21 cellular contexts compared by ENCODE assay signal in the genomic region with DNA sequence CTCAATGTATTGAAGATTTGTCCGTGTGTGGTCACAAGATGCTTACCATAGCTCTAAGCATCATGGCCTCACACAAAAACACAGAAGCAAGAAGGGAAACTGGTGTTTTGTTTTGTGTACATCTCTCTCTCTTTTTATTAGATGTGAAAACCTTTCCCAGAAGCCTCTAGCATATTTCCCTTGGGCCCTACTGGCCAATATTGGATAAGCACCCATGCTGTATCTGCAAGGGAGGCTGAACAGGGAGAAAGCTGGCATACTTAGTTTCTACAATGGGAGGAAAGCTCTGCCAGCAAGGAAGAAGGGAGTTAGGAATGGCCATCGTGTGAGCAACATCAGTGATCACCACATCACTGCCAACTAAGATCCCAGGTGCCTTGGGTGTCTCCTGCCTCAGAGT. TPM values are rescaled to one million over a fixed set of nuclear protein-coding genes. Genes with fewer than 3 reads are reported as not detected.
DNase-seq lines count a peak whose midpoint lies in the region; ATAC-seq, FAIRE-seq and TF ChIP-seq lines count a peak whose summit lies in the region.
"Had no signal": no experiment of that assay in that cellular context is flagged by ENCODE, and none has a peak within 500 bp of the region (broad histone marks: within the 10 kb centered on the region; RNA-seq: fewer than 3 reads in every experiment).

No MANE protein-coding gene starts in this region.

- H3K27ac ChIP-seq in IMR-90 (ENCODE audit: insufficient read depth, low read length) (no peak overlapping the region), K562 (ENCODE audit: extremely low read depth, low read depth, low read length) (no peak overlapping the region), mesenchymal stem cell (ENCODE audit: low read length, poor library complexity, severe bottlenecking) (no peak overlapping the region), neuronal stem cell (replicated peaks; ENCODE audit: low read length) (no peak overlapping the region)
- H3K27ac ChIP-seq: cardiac muscle cell, SJSA1, suprapubic skin had no signal

- H2BK15ac ChIP-seq in IMR-90 (ENCODE audit: low read depth, low read length), result no peak overlapping the region
- no peak overlapping the region for H2BK15ac ChIP-seq in mesenchymal stem cell (ENCODE audit: low read depth, poor library complexity, severe bottlenecking)
- H2BK15ac ChIP-seq in neuronal stem cell (ENCODE audit: low read length), result no peak overlapping the region

- H2AFZ ChIP-seq in IMR-90 (replicated peaks; ENCODE audit: low read length, poor library complexity) (no peak overlapping the region), K562 (ENCODE audit: low read depth, low read length) (no peak overlapping the region), mesenchymal stem cell (ENCODE audit: low read depth, low read length) (no peak overlapping the region), neuronal stem cell (ENCODE audit: low read length) (no peak overlapping the region)

- H2BK20ac ChIP-seq in IMR-90 (ENCODE audit: low read depth, low read length), result no peak overlapping the region

- H4K8ac ChIP-seq in IMR-90 (ENCODE audit: low read depth in 2 of 2, low read length in 2 of 2) (no peak overlapping the region), mesenchymal stem cell (ENCODE audit: low read length) (no peak overlapping the region), neuronal stem cell (ENCODE audit: low read depth, low read length) (no peak overlapping the region)

- H3K18ac ChIP-seq in IMR-90 (ENCODE audit: low read depth, low read length) (no peak overlapping the region), mesenchymal stem cell (ENCODE audit: low read depth in 1 of 2, low read length in 2 of 2) (no peak overlapping the region), neuronal stem cell (ENCODE audit: low read length) (no peak overlapping the region)

- H3K79me2 ChIP-seq in K562 (ENCODE audit: control insufficient read depth, insufficient read depth, low read length), result no peaks in the 10 kb centered on the region

- TF ChIP-seq EP300 in K562 (IDR thresholded peaks at IDR 0.05; ENCODE audit: low read length), result no peak

- no peaks in the 10 kb centered on the region for H3K36me3 Mint-ChIP-seq in CD14-positive monocyte
- H3K36me3 Mint-ChIP-seq: activated CD8-positive, alpha-beta memory T cell treated with anti-CD3 and anti-CD28 coated beads, Interleukin-2, amount 10 ng/mL, durations not matched to agents 7 days and 5 days; naive thymus-derived CD8-positive, alpha-beta T cell had no signal

- H2BK5ac ChIP-seq in IMR-90 (ENCODE audit: low read depth, low read length, poor library complexity, severe bottlenecking) (no peak overlapping the region), mesenchymal stem cell (ENCODE audit: low read depth, low read length, poor library complexity, severe bottlenecking) (no peak overlapping the region), neuronal stem cell (ENCODE audit: low read length) (no peak overlapping the region)

- no peak overlapping the region for H3K4me3 ChIP-seq in IMR-90 (ENCODE audit: insufficient read depth, low read depth, low read length)
- no peak overlapping the region for H3K4me3 ChIP-seq in K562
- no peak overlapping the region for H3K4me3 ChIP-seq in mesenchymal stem cell (ENCODE audit: insufficient read depth in 1 of 2, low read depth in 1 of 2, low read length in 2 of 2)
- H3K4me3 ChIP-seq in neuronal stem cell (ENCODE audit: low read length in 2 of 2), result no peak overlapping the region
- H3K4me3 ChIP-seq: cardiac muscle cell, SJSA1, suprapubic skin had no signal

- no peak overlapping the region for H3K27ac Mint-ChIP-seq in CD14-positive monocyte
- H3K27ac Mint-ChIP-seq: activated CD4-positive, alpha-beta T cell treated with anti-CD3 and anti-CD28 coated beads for 36 hours; activated CD8-positive, alpha-beta memory T cell treated with anti-CD3 and anti-CD28 coated beads, Interleukin-2, amount 10 ng/mL, durations not matched to agents 7 days and 5 days; naive thymus-derived CD8-positive, alpha-beta T cell; progenitor cell of endocrine pancreas had no signal

- no peak overlapping the region for H3K23ac ChIP-seq in IMR-90 (ENCODE audit: low read depth, low read length)
- H3K23ac ChIP-seq in mesenchymal stem cell (ENCODE audit: low read length in 2 of 2), result no peak overlapping the region
- H3K23ac ChIP-seq in neuronal stem cell (ENCODE audit: low read depth, low read length, poor library complexity), result no peak overlapping the region

- H3K27me3 Mint-ChIP-seq in CD14-positive monocyte (ENCODE audit: low read depth in 3 of 3), result peaks cover 3 to 8% (median 6%) of the 10 kb centered on the region in 3 donors

- no TSS peak for BruUV-seq in IMR-90 (replicated peaks; lab: Mats Ljungman, UMichigan)
- no TSS peak for BruUV-seq in K562 (replicated peaks; lab: Mats Ljungman, UMichigan)

- H3K14ac ChIP-seq in IMR-90 (replicated peaks; ENCODE audit: low read depth, low read length), result no peak overlapping the region
- H3K14ac ChIP-seq in mesenchymal stem cell (ENCODE audit: low read length in 2 of 2), result no peak overlapping the region
- H3K14ac ChIP-seq in neuronal stem cell (ENCODE audit: low read length), result no peak overlapping the region

- dilution Hi-C loops in IMR-90 (cut with HindIII; ENCODE audit: low sequenced_read_pairs, unreplicated experiment), result no loop called here

- no peak overlapping the region for H4K91ac ChIP-seq in IMR-90 (ENCODE audit: insufficient read depth, low read depth, low read length)
- peak overlapping the region; percentile 8 for H4K91ac ChIP-seq in mesenchymal stem cell (ENCODE audit: low read length)
- H4K91ac ChIP-seq in neuronal stem cell (ENCODE audit: low read depth, low read length, poor library complexity), result no peak overlapping the region

- no peak overlapping the region for H2AK9ac ChIP-seq in IMR-90 (replicated peaks; ENCODE audit: low read depth, low read length, poor library complexity)

- H3K4me2 ChIP-seq in IMR-90 (ENCODE audit: low read depth, low read length) (no peak overlapping the region), K562 (ENCODE audit: insufficient read depth, low read length) (no peak overlapping the region), mesenchymal stem cell (ENCODE audit: low read length, poor library complexity, severe bottlenecking) (no peak overlapping the region), neuronal stem cell (ENCODE audit: insufficient read depth, low read length, poor library complexity, severe bottlenecking) (no peak overlapping the region)

- no peak overlapping the region for H3K56ac ChIP-seq in IMR-90 (ENCODE audit: extremely low read depth, insufficient read depth, low read length)

- peak; percentile 27 for TF ChIP-seq CTCF in CD14-positive monocyte (IDR thresholded peaks at IDR 0.05)
- 0 out of 2 replicates have a peak, but pooled peaks have one; percentile 6 for TF ChIP-seq CTCF in IMR-90 (conservative IDR thresholded peaks at IDR 0.05; ENCODE audit: low read depth, low read length)
- peak in 1 of 3 experiments; percentile 24; a peak in 1 of 6 replicates for TF ChIP-seq CTCF in K562 (IDR thresholded peaks at IDR 0.05 in 2 of 3, conservative IDR thresholded peaks at IDR 0.05 in 1 of 3; ENCODE audit: insufficient read depth in 2 of 3, low read depth in 1 of 3, low read length in 3 of 3)
- TF ChIP-seq CTCF in GM13976 (IDR thresholded peaks at IDR 0.05; ENCODE audit: borderline replicate concordance, control extremely low read depth, extremely low read depth, insufficient read depth, missing control alignments), result no peak

- no peak overlapping the region for H3K4me3 Mint-ChIP-seq in CD14-positive monocyte
- H3K4me3 Mint-ChIP-seq: activated CD4-positive, alpha-beta T cell treated with anti-CD3 and anti-CD28 coated beads for 36 hours; activated CD8-positive, alpha-beta memory T cell treated with anti-CD3 and anti-CD28 coated beads, Interleukin-2, amount 10 ng/mL, durations not matched to agents 7 days and 5 days; naive thymus-derived CD8-positive, alpha-beta T cell had no signal

- H3K36me3 ChIP-seq in IMR-90 (ENCODE audit: control insufficient read depth, insufficient read depth, low read length) (no peaks in the 10 kb centered on the region), K562 (ENCODE audit: control insufficient read depth, insufficient read depth, low read length) (no peaks in the 10 kb centered on the region), mesenchymal stem cell (ENCODE audit: control insufficient read depth in 1 of 2, insufficient read depth in 2 of 2, low read depth in 1 of 2, low read length in 2 of 2) (no peaks in the 10 kb centered on the region), neuronal stem cell (replicated peaks in 1 of 2; ENCODE audit: control insufficient read depth in 2 of 2, insufficient read depth in 2 of 2, low read length in 2 of 2) (no peaks in the 10 kb centered on the region)
- H3K36me3 ChIP-seq: cardiac muscle cell, SJSA1, suprapubic skin had no signal

- H3K4me1 ChIP-seq in IMR-90 (ENCODE audit: control insufficient read depth, insufficient read depth, low read length), result peaks cover 2% of the 10 kb centered on the region; the same call in 1 of the 2 replicates
- no peaks in the 10 kb centered on the region; a peak in 1 of 5 replicates for H3K4me1 ChIP-seq in K562 (replicated peaks in 1 of 2; ENCODE audit: control insufficient read depth in 2 of 2, insufficient read depth in 2 of 2, low read length in 2 of 2)
- H3K4me1 ChIP-seq in mesenchymal stem cell (ENCODE audit: control insufficient read depth, insufficient read depth, low read depth, low read length), result no peaks in the 10 kb centered on the region
- H3K4me1 ChIP-seq in neuronal stem cell (ENCODE audit: control insufficient read depth in 2 of 2, insufficient read depth in 1 of 2, low read depth in 1 of 2, low read length in 2 of 2), result no peaks in the 10 kb centered on the region
- H3K4me1 ChIP-seq: suprapubic skin had no signal

- POLR2A ChIA-PET in IMR-90 (lab: Charles Lee; ENCODE audit: unreplicated experiment) (no interaction called here), K562 (lab: Yijun Ruan, JAX) (interaction anchor here (0.6 to 2.1 kb wide), 2 partner anchors 9 to 13 kb away, joined by 3 to 13 read pairs; partner anchors contain the start of gene NAMPT)

- H4K5ac ChIP-seq in IMR-90 (ENCODE audit: low read depth, low read length), result no peak overlapping the region

- TF ChIP-seq RAD21 in IMR-90 (IDR thresholded peaks at IDR 0.05; ENCODE audit: low read length) (no peak), K562 (CRISPR knock-in tag; conservative IDR thresholded peaks at IDR 0.05 in 1 of 2, IDR thresholded peaks at IDR 0.05 in 1 of 2) (no peak)

- H3K27me3 ChIP-seq in IMR-90 (ENCODE audit: control insufficient read depth, insufficient read depth, low read length) (peaks cover 2% of the 10 kb centered on the region), K562 (ENCODE audit: control insufficient read depth in 2 of 2, insufficient read depth in 2 of 2, low read length in 2 of 2) (no peaks in the 10 kb centered on the region), mesenchymal stem cell (ENCODE audit: control insufficient read depth in 1 of 2, insufficient read depth in 1 of 2, low read length in 2 of 2) (no peaks in the 10 kb centered on the region), neuronal stem cell (ENCODE audit: control insufficient read depth in 3 of 3, insufficient read depth in 3 of 3, low read depth in 1 of 3, low read length in 3 of 3) (peaks cover 0 to 20% (median 0%) of the 10 kb centered on the region in 3 experiments)
- H3K27me3 ChIP-seq: cardiac muscle cell, SJSA1, suprapubic skin had no signal

- H3K79me1 ChIP-seq in IMR-90 (ENCODE audit: low read depth in 1 of 2, low read length in 2 of 2), result no peaks in the 10 kb centered on the region
- H3K79me1 ChIP-seq in mesenchymal stem cell (replicated peaks; ENCODE audit: low read length, poor library complexity, severe bottlenecking), result no peaks in the 10 kb centered on the region
- no peaks in the 10 kb centered on the region for H3K79me1 ChIP-seq in neuronal stem cell (ENCODE audit: low read depth, low read length)

- H2BK12ac ChIP-seq in mesenchymal stem cell (ENCODE audit: low read length in 2 of 2) (no peak overlapping the region), neuronal stem cell (ENCODE audit: low read length) (no peak overlapping the region)

- H2BK120ac ChIP-seq in IMR-90 (ENCODE audit: low read depth, low read length), result no peak overlapping the region
- H2BK120ac ChIP-seq in mesenchymal stem cell (ENCODE audit: low read depth, low read length), result no peak overlapping the region
- no peak overlapping the region for H2BK120ac ChIP-seq in neuronal stem cell (ENCODE audit: low read depth, low read length)

- DNase-seq in CD14-positive monocyte (ENCODE audit: low spot score), result no peak
- no peak for DNase-seq in IMR-90
- peak in 1 of 4 experiments; percentile 23 for DNase-seq in K562 (ENCODE audit: extremely low read depth in 1 of 4, low spot score in 3 of 4)
- no peak for DNase-seq in mesenchymal stem cell
- DNase-seq in GM13976 (ENCODE audit: low spot score), result no peak
- no peak for DNase-seq in neuronal stem cell (ENCODE audit: low spot score)
- DNase-seq: activated CD4-positive, alpha-beta T cell treated with anti-CD3 and anti-CD28 coated beads for 36 hours; activated CD8-positive, alpha-beta memory T cell treated with anti-CD3 and anti-CD28 coated beads, Interleukin-2, amount 10 ng/mL, durations not matched to agents 7 days and 5 days; naive thymus-derived CD8-positive, alpha-beta T cell; NCI-H1092 treated with DMSO at 0.1 percent for 48 hours; NCI-H2107; NCI-H510A treated with DMSO at 0.1 percent for 48 hours; small intestine had no signal

- no CpG with 5 or more reads among the region's 2 CpGs for WGBS in IMR-90 (ENCODE audit: extremely low coverage in 2 of 2, insufficient read length in 1 of 2), 2 experiments
- 0% methylated on average over 2 of the region's 2 CpGs for WGBS in K562 (ENCODE audit: insufficient coverage, low coverage, missing lambda C conversion rate)
- 100% methylated on average over 1 of the region's 2 CpGs for WGBS in mesenchymal stem cell
- no CpG with 5 or more reads among the region's 2 CpGs for WGBS in neuronal stem cell (ENCODE audit: extremely low coverage in 2 of 2, insufficient read length in 2 of 2, insufficient replicate concordance in 1 of 2), 2 donors

- intact Hi-C loops in CD14-positive monocyte (cut with micrococcal nuclease) (no loop called here), IMR-90 (cut with micrococcal nuclease) (no loop called here), K562 (cut with micrococcal nuclease) (no loop called here)

- H3K9me1 ChIP-seq in IMR-90 (ENCODE audit: insufficient read depth, low read length) (no peaks in the 10 kb centered on the region), K562 (ENCODE audit: control insufficient read depth, insufficient read depth, low read length) (no peaks in the 10 kb centered on the region)

- in situ Hi-C loops in IMR-90 (cut with MboI; ENCODE audit: low sequenced_read_pairs), result no loop called here
- in situ Hi-C loops in K562 (cut with MboI), result no loop called here
- in situ Hi-C loops in GM13976 (cut with MboI; ENCODE audit: low sequenced_read_pairs, unreplicated experiment), result no loop called here

- ATAC-seq in IMR-90 (ENCODE audit: low read depth) (no peak), K562 (0 out of 3 replicates have a peak, but pooled peaks have one; percentile 46), HG03108 (IDR thresholded peaks at IDR 0.05; ENCODE audit: unreplicated experiment) (no peak), GM21528 (IDR thresholded peaks at IDR 0.05; ENCODE audit: low FRiP score, unreplicated experiment) (no peak)
- ATAC-seq: activated CD4-positive, alpha-beta T cell treated with anti-CD3 and anti-CD28 coated beads for 36 hours; activated CD8-positive, alpha-beta memory T cell treated with anti-CD3 and anti-CD28 coated beads, Interleukin-2, amount 10 ng/mL, durations not matched to agents 7 days and 5 days; naive thymus-derived CD8-positive, alpha-beta T cell had no signal

- H3K9ac ChIP-seq in IMR-90 (ENCODE audit: low read depth, low read length) (no peak overlapping the region), K562 (ENCODE audit: insufficient read depth in 1 of 2, low read depth in 2 of 2, low read length in 2 of 2) (no peak overlapping the region), mesenchymal stem cell (ENCODE audit: low read length) (no peak overlapping the region), neuronal stem cell (ENCODE audit: low read depth, low read length, poor library complexity) (no peak overlapping the region)

- CTCF ChIA-PET in IMR-90 (lab: Yijun Ruan, JAX) (interaction anchor here (0.6 kb wide), 1 partner anchor 443 kb away, joined by 3 read pairs; no protein-coding TSS in a partner anchor), K562 (lab: Yijun Ruan, JAX; ENCODE audit: low intra/inter-chr PET ratio) (no interaction called here)

- H3K4ac ChIP-seq in IMR-90 (ENCODE audit: low read depth, low read length) (no peak overlapping the region), mesenchymal stem cell (ENCODE audit: low read depth in 1 of 2, low read length in 2 of 2) (no peak overlapping the region), neuronal stem cell (ENCODE audit: low read length) (no peak overlapping the region)

- H2AK5ac ChIP-seq in IMR-90 (ENCODE audit: low read depth, low read length), result no peak overlapping the region
- no peak overlapping the region for H2AK5ac ChIP-seq in mesenchymal stem cell (ENCODE audit: low read length, severe bottlenecking)
- no peak overlapping the region for H2AK5ac ChIP-seq in neuronal stem cell (ENCODE audit: low read depth, low read length)

- H4K20me1 ChIP-seq in IMR-90 (ENCODE audit: insufficient read depth, low read length), result no peaks in the 10 kb centered on the region
- H4K20me1 ChIP-seq in K562 (replicated peaks; ENCODE audit: control insufficient read depth, insufficient read depth, low read length), result no peaks in the 10 kb centered on the region

- FAIRE-seq in K562 (lab: Jason Lieb, UNC), result no peak
- FAIRE-seq: D721Med, islet of Langerhans, small intestine had no signal

- peaks cover 0 to 6% (median 0%) of the 10 kb centered on the region in 7 donors for H3K9me3 Mint-ChIP-seq in CD14-positive monocyte
- H3K9me3 Mint-ChIP-seq: naive thymus-derived CD8-positive, alpha-beta T cell had no signal

- peaks cover 2% of the 10 kb centered on the region for H3K4me1 Mint-ChIP-seq in CD14-positive monocyte
- H3K4me1 Mint-ChIP-seq: activated CD8-positive, alpha-beta memory T cell treated with anti-CD3 and anti-CD28 coated beads, Interleukin-2, amount 10 ng/mL, durations not matched to agents 7 days and 5 days; naive thymus-derived CD8-positive, alpha-beta T cell had no signal

- no peaks in the 10 kb centered on the region for H3K9me3 ChIP-seq in IMR-90 (ENCODE audit: control insufficient read depth, insufficient read depth, low read length)
- no peaks in the 10 kb centered on the region for H3K9me3 ChIP-seq in K562 (replicated peaks; ENCODE audit: control insufficient read depth, insufficient read depth, low read depth, low read length)
- H3K9me3 ChIP-seq in mesenchymal stem cell (ENCODE audit: control insufficient read depth, low read length), result no peaks in the 10 kb centered on the region
- peaks cover 0 to 7% of the 10 kb centered on the region in 2 donors for H3K9me3 ChIP-seq in neuronal stem cell (replicated peaks in 1 of 2; ENCODE audit: control insufficient read depth in 2 of 2, insufficient read depth in 1 of 2, low read depth in 1 of 2, low read length in 2 of 2)
- H3K9me3 ChIP-seq: SJSA1, suprapubic skin had no signal

- TF ChIP-seq POLR2A in IMR-90 (IDR thresholded peaks at IDR 0.05; ENCODE audit: low read depth, low read length) (no peak), K562 (conservative IDR thresholded peaks at IDR 0.05) (no peak)

RNA-seq across cellular contexts. Expression of gene NAMPT, which starts 9.6 kb away (rescaled TPM):
- polyA plus RNA-seq in CD14-positive monocyte, result 100 to 1,000 TPM in 1 of 2 donors, 10 to 100 TPM in 1; 71.3 to 133 TPM
- 31.7 and 45.3 TPM in 2 replicates for total RNA-seq in IMR-90 (2012; rRNA removed)
- polyA plus RNA-seq in IMR-90 (2012; rRNA removed), result 10.4 and 13.3 TPM in 2 replicates
- polyA plus RNA-seq in IMR-90 (2012; cell fraction: cytosol; rRNA removed), result 1.8 and 18.5 TPM in 2 replicates
- 1.7 and 34.1 TPM in 2 replicates for polyA plus RNA-seq in IMR-90 (2012; cell fraction: nucleus; rRNA removed; ENCODE audit: low replicate concordance)
- 53.3 and 184 TPM in 2 replicates for total RNA-seq in K562 (2011; cell fraction: chromatin; rRNA removed; ENCODE audit: low replicate concordance)
- 23.0 and 32.8 TPM in 2 replicates for total RNA-seq in K562 (2011; cell fraction: nucleolus; rRNA removed)
- total RNA-seq in K562 (2011; cell fraction: nucleoplasm; rRNA removed), result 75.4 and 125 TPM in 2 replicates
- total RNA-seq in K562 (2014; rRNA removed), result 61.4 and 71.7 TPM in 2 replicates
- total RNA-seq in K562 (2014; rRNA removed; fragmentation: Illumina TruSeq; extraction: Trizol), result 160 and 179 TPM in 2 replicates
- total RNA-seq in K562 (2015; rRNA removed; fragmentation: Illumina TruSeq; extraction: Trizol), result 134 and 151 TPM in 2 replicates
- 134 and 150 TPM in 2 replicates for total RNA-seq in K562 (2021)
- 70.1 and 106 TPM in 2 replicates for polyA plus RNA-seq in K562 (2011; rRNA removed)
- polyA plus RNA-seq in K562 (2011; cell fraction: cytosol; rRNA removed), result 16.2 and 27.0 TPM in 2 replicates
- polyA plus RNA-seq in K562 (2011; cell fraction: nucleus; rRNA removed), result 20.3 and 26.6 TPM in 2 replicates
- polyA plus RNA-seq in K562 (2012), result 86.7 and 97.4 TPM in 2 replicates
- 113 and 133 TPM in 2 replicates for polyA plus RNA-seq in K562 (2014; fragmentation: Illumina TruSeq; extraction: Trizol)
- 10 to 100 TPM; 41.1 to 56.6 TPM for polyA plus RNA-seq in K562 (2014; fragmentation: Nextera tagmentation; extraction: Ambion mirVana)
- polyA plus RNA-seq in K562 (2014; rRNA removed), result 79.6 and 90.7 TPM in 2 replicates
- 158 and 163 TPM in 2 replicates for polyA minus RNA-seq in K562 (2011; rRNA and poly(A)+ RNA removed)
- 86.7 and 104 TPM in 2 replicates for polyA minus RNA-seq in K562 (2011; cell fraction: cytosol; rRNA and poly(A)+ RNA removed)
- 62.3 and 99.6 TPM in 2 replicates for polyA minus RNA-seq in K562 (2011; cell fraction: nucleus; rRNA and poly(A)+ RNA removed)
- polyA plus RNA-seq in mesenchymal stem cell (2013, experiment 1 of 2), result 61.9 TPM
- polyA plus RNA-seq in mesenchymal stem cell (2013, experiment 2 of 2), result 63.3 TPM
- polyA plus RNA-seq in neuronal stem cell (2013, experiment 1 of 2), result 33.7 TPM
- polyA plus RNA-seq in neuronal stem cell (2013, experiment 2 of 2), result 38.1 TPM
